Comparison of ENCODE assay signal across 8 cellular contexts in genomic region chr19:41895745-41896580, GRCh38. TPM values are rescaled to one million over a fixed set of nuclear protein-coding genes. Genes with fewer than 3 reads are reported as not detected.
DNase-seq lines count a peak whose midpoint lies in the region; ATAC-seq, FAIRE-seq and TF ChIP-seq lines count a peak whose summit lies in the region.
"Had no signal": no experiment of that assay in that cellular context is flagged by ENCODE, and none has a peak within 500 bp of the region (broad histone marks: within the 10 kb centered on the region; RNA-seq: fewer than 3 reads in every experiment).

No MANE protein-coding gene starts in this region.

- H4K20me1 ChIP-seq in HCT116 (ENCODE audit: insufficient read depth) (no peaks in the 10 kb centered on the region), K562 (replicated peaks; ENCODE audit: control insufficient read depth, insufficient read depth, low read length) (no peaks in the 10 kb centered on the region)

- no peak overlapping the region for H3K4me3 ChIP-seq in HCT116 (replicated peaks in 1 of 2; ENCODE audit: low read depth in 1 of 2, low read length in 2 of 2)
- no peak overlapping the region for H3K4me3 ChIP-seq in K562
- H3K4me3 ChIP-seq in pancreas, result no peak overlapping the region
- no peak overlapping the region for H3K4me3 ChIP-seq in spleen

- no peaks in the 10 kb centered on the region for H3K79me2 ChIP-seq in HCT116 (ENCODE audit: insufficient read depth, low read length)
- H3K79me2 ChIP-seq in K562 (ENCODE audit: control insufficient read depth, insufficient read depth, low read length), result no peaks in the 10 kb centered on the region

- DNase-seq in HCT116 (ENCODE audit: low read depth, low spot score) (no peak), K562 (ENCODE audit: extremely low read depth in 1 of 4, low spot score in 3 of 4) (no peak), OCI-M1 (lab: John Stamatoyannopoulos, UW) (no peak), pancreas (no peak), spleen (no peak)
- DNase-seq: activated gamma-delta T cell had no signal

- RAD21 ChIA-PET in HCT116 (lab: Charles Lee; ENCODE audit: low non-redundant PET in 1 of 2, low total read pairs in 2 of 2, uncharacterized antibody in 2 of 2, unreplicated experiment in 2 of 2), result no interaction called here

- H3K9ac ChIP-seq in HCT116 (ENCODE audit: low read length) (no peak overlapping the region), K562 (ENCODE audit: insufficient read depth in 1 of 2, low read depth in 2 of 2, low read length in 2 of 2) (peak overlapping the region in 1 of 2 experiments; percentile 52; a peak in 1 of 4 replicates)

- in situ Hi-C loops in K562 (cut with MboI), result no loop called here

- no peak for TF ChIP-seq EP300 in K562 (IDR thresholded peaks at IDR 0.05; ENCODE audit: low read length)

- H3K36me3 ChIP-seq in HCT116 (ENCODE audit: control insufficient read depth in 1 of 2, insufficient read depth in 2 of 2, low read length in 2 of 2) (peaks cover 28 to 34% of the 10 kb centered on the region in 2 experiments; a peak in 3 of 4 replicates), K562 (ENCODE audit: control insufficient read depth, insufficient read depth, low read length) (peaks cover 78% of the 10 kb centered on the region), pancreas (peaks cover 0 to 43% (median 29%) of the 10 kb centered on the region in 3 donors), spleen (peaks cover 11 to 96% (median 82%) of the 10 kb centered on the region in 6 donors)

- no peaks in the 10 kb centered on the region for H3K9me2 ChIP-seq in HCT116 (ENCODE audit: insufficient read depth)

- POLR2A ChIA-PET in HCT116 (lab: Charles Lee) (no interaction called here), K562 (lab: Yijun Ruan, JAX) (interaction anchor here (0.7 kb wide), 2 partner anchors 14 to 457 kb away, joined by 3 read pairs; no protein-coding TSS in a partner anchor)

- intact Hi-C loops in HCT116 (cut with micrococcal nuclease), result no loop called here
- intact Hi-C loops in K562 (cut with micrococcal nuclease), result no loop called here
- intact Hi-C loops in pancreas (cut with DNase I), result no loop called here
- intact Hi-C loops in spleen (cut with DNase I; ENCODE audit: low total_unique reads), result no loop called here

- FAIRE-seq in K562 (lab: Jason Lieb, UNC), result no peak
- FAIRE-seq in pancreas (lab: Jason Lieb, UNC), result no peak

- no peak overlapping the region for H3K27ac ChIP-seq in 22Rv1
- H3K27ac ChIP-seq in HCT116 (ENCODE audit: low read depth, low read length), result no peak overlapping the region
- no peak overlapping the region for H3K27ac ChIP-seq in K562 (ENCODE audit: extremely low read depth, low read depth, low read length)
- no peak overlapping the region for H3K27ac ChIP-seq in pancreas
- H3K27ac ChIP-seq in spleen, result peak overlapping the region in 2 of 8 donors; percentile 18 to 50

- WGBS in K562 (ENCODE audit: insufficient coverage, low coverage, missing lambda C conversion rate), result 85% methylated on average over 16 of the region's 19 CpGs
- 88 to 89% methylated on average over 19 of the region's 19 CpGs for WGBS in pancreas, 2 donors
- 79 to 91% (median 88%) methylated on average over 15 to 19 of the region's 19 CpGs for WGBS in spleen, 5 donors

- peak; percentile 27; the same call in 1 of the 2 replicates for TF ChIP-seq CTCF in 22Rv1 (IDR thresholded peaks at IDR 0.05)
- TF ChIP-seq CTCF in HCT116 (IDR thresholded peaks at IDR 0.05 in 2 of 3, conservative IDR thresholded peaks at IDR 0.05 in 1 of 3; ENCODE audit: borderline replicate concordance in 1 of 3, insufficient read depth in 1 of 3, low read depth in 2 of 3, low read length in 2 of 3), result peak in 2 of 3 experiments; percentile 45 to 47; a peak in 3 of 6 replicates
- TF ChIP-seq CTCF in K562 (IDR thresholded peaks at IDR 0.05 in 2 of 3, conservative IDR thresholded peaks at IDR 0.05 in 1 of 3; ENCODE audit: insufficient read depth in 2 of 3, low read depth in 1 of 3, low read length in 3 of 3), result peak; percentile 12 to 47 (median 28); a peak in 2 of 6 replicates
- no peak for TF ChIP-seq CTCF in pancreas (IDR thresholded peaks at IDR 0.05)
- no peak for TF ChIP-seq CTCF in spleen (IDR thresholded peaks at IDR 0.05 in 8 of 11, conservative IDR thresholded peaks at IDR 0.05 in 3 of 11)

- H3K4me2 ChIP-seq in HCT116 (ENCODE audit: low read length) (no peak overlapping the region), K562 (ENCODE audit: insufficient read depth, low read length) (no peak overlapping the region)

- TF ChIP-seq POLR2A in HCT116 (IDR thresholded peaks at IDR 0.05; ENCODE audit: borderline replicate concordance, extremely low read depth, insufficient read depth, insufficient read length) (no peak), K562 (conservative IDR thresholded peaks at IDR 0.05) (no peak), spleen (IDR thresholded peaks at IDR 0.05) (no peak)

- TF ChIP-seq RAD21 in HCT116 (IDR thresholded peaks at IDR 0.05; ENCODE audit: low read depth) (no peak), K562 (CRISPR knock-in tag; conservative IDR thresholded peaks at IDR 0.05 in 1 of 2, IDR thresholded peaks at IDR 0.05 in 1 of 2) (no peak)

- ATAC-seq in HCT116 (peak; percentile 70), K562 (peak; percentile 66), pancreas (no peak)

- no peaks in the 10 kb centered on the region for H3K4me1 ChIP-seq in HCT116 (ENCODE audit: control insufficient read depth in 1 of 2, insufficient read depth in 2 of 2, low read length in 2 of 2)
- peaks cover 0 to 26% of the 10 kb centered on the region in 2 experiments; a peak in 2 of 5 replicates for H3K4me1 ChIP-seq in K562 (replicated peaks in 1 of 2; ENCODE audit: control insufficient read depth in 2 of 2, insufficient read depth in 2 of 2, low read length in 2 of 2)
- no peaks in the 10 kb centered on the region for H3K4me1 ChIP-seq in pancreas
- peaks cover 0 to 68% (median 21%) of the 10 kb centered on the region in 6 donors for H3K4me1 ChIP-seq in spleen

- BruUV-seq in HCT116 (replicated peaks; lab: Mats Ljungman, UMichigan), result no TSS peak
- no TSS peak for BruUV-seq in K562 (replicated peaks; lab: Mats Ljungman, UMichigan)

- H3K9me1 ChIP-seq in K562 (ENCODE audit: control insufficient read depth, insufficient read depth, low read length), result no peaks in the 10 kb centered on the region

- H3K27me3 ChIP-seq in HCT116 (ENCODE audit: insufficient read depth, low read length), result no peaks in the 10 kb centered on the region
- H3K27me3 ChIP-seq in K562 (ENCODE audit: control insufficient read depth in 2 of 2, insufficient read depth in 2 of 2, low read length in 2 of 2), result no peaks in the 10 kb centered on the region
- H3K27me3 ChIP-seq in pancreas, result no peaks in the 10 kb centered on the region
- H3K27me3 ChIP-seq in spleen (replicated peaks in 1 of 7), result no peaks in the 10 kb centered on the region

- H2AFZ ChIP-seq in HCT116 (ENCODE audit: low read depth, low read length, poor library complexity, severe bottlenecking), result no peak overlapping the region
- H2AFZ ChIP-seq in K562 (ENCODE audit: low read depth, low read length), result no peak overlapping the region

- H3K9me3 ChIP-seq in HCT116 (ENCODE audit: control insufficient read depth in 1 of 2, insufficient read depth in 1 of 2, low read depth in 1 of 2, low read length in 2 of 2) (no peaks in the 10 kb centered on the region), K562 (replicated peaks; ENCODE audit: control insufficient read depth, insufficient read depth, low read depth, low read length) (no peaks in the 10 kb centered on the region), pancreas (no peaks in the 10 kb centered on the region), spleen (no peaks in the 10 kb centered on the region)

- CTCF ChIA-PET in HCT116 (lab: Charles Lee), result no interaction called here
- CTCF ChIA-PET in K562 (lab: Yijun Ruan, JAX; ENCODE audit: low intra/inter-chr PET ratio), result no interaction called here

RNA-seq across cellular contexts. Expression of gene ARHGEF1, which starts 13.0 kb away (rescaled TPM):
- total RNA-seq in HCT116 (2021; ENCODE audit: unreplicated experiment) (110 TPM), K562 (2014; rRNA removed) (56.7 and 79.1 TPM in 2 replicates), K562 (2014; rRNA removed; fragmentation: Illumina TruSeq; extraction: Trizol) (8.3 and 11.2 TPM in 2 replicates), K562 (2015; rRNA removed; fragmentation: Illumina TruSeq; extraction: Trizol) (27.1 and 27.5 TPM in 2 replicates), K562 (2021) (126 and 149 TPM in 2 replicates), pancreas (10 to 100 TPM; 26.3 to 65.6 (median 37.0) TPM), spleen (100 to 1,000 TPM; 238 to 473 (median 382) TPM)
- 87.0 and 88.9 TPM in 2 replicates for polyA plus RNA-seq in HCT116 (2012)
- total RNA-seq in K562 (2011; cell fraction: chromatin; rRNA removed; ENCODE audit: low replicate concordance), result 190 and 355 TPM in 2 replicates
- total RNA-seq in K562 (2011; cell fraction: nucleolus; rRNA removed), result 134 and 150 TPM in 2 replicates
- 174 and 273 TPM in 2 replicates for total RNA-seq in K562 (2011; cell fraction: nucleoplasm; rRNA removed)
- polyA plus RNA-seq in K562 (2011; rRNA removed) (29.8 and 50.5 TPM in 2 replicates), K562 (2014; fragmentation: Illumina TruSeq; extraction: Trizol) (39.8 and 71.1 TPM in 2 replicates), K562 (2014; fragmentation: Nextera tagmentation; extraction: Ambion mirVana) (1 to 10 TPM; 1.9 to 4.4 TPM), K562 (2014; rRNA removed) (86.0 and 112 TPM in 2 replicates), pancreas (100 to 1,000 TPM; 139 to 179 TPM), spleen (100 to 1,000 TPM; 314 to 543 (median 478) TPM)
- polyA plus RNA-seq in K562 (2011; cell fraction: cytosol; rRNA removed), result 56.0 and 95.1 TPM in 2 replicates
- polyA plus RNA-seq in K562 (2011; cell fraction: nucleus; rRNA removed), result 165 and 197 TPM in 2 replicates
- 74.3 and 126 TPM in 2 replicates for polyA plus RNA-seq in K562 (2012)
- polyA minus RNA-seq in K562 (2011; rRNA and poly(A)+ RNA removed), result 15.0 and 21.2 TPM in 2 replicates
- 48.5 and 52.9 TPM in 2 replicates for polyA minus RNA-seq in K562 (2011; cell fraction: cytosol; rRNA and poly(A)+ RNA removed)
- polyA minus RNA-seq in K562 (2011; cell fraction: nucleus; rRNA and poly(A)+ RNA removed), result 38.0 and 42.7 TPM in 2 replicates

RNA-seq across cellular contexts. Expression of gene CD79A, which starts 18.9 kb away (rescaled TPM):
- total RNA-seq in HCT116 (2021; ENCODE audit: unreplicated experiment), result 0.69 TPM
- polyA plus RNA-seq in HCT116 (2012), result 0.10 and 0.40 TPM in 2 replicates
- 0.23 TPM in 1 of 2 replicates, not detected in the other for total RNA-seq in K562 (2011; cell fraction: chromatin; rRNA removed; ENCODE audit: low replicate concordance)
- 0.33 and 0.53 TPM in 2 replicates for total RNA-seq in K562 (2011; cell fraction: nucleolus; rRNA removed)
- not detected in 2 replicates for total RNA-seq in K562 (2011; cell fraction: nucleoplasm; rRNA removed)
- total RNA-seq in K562 (2014; rRNA removed), result not detected in 2 replicates
- total RNA-seq in K562 (2014; rRNA removed; fragmentation: Illumina TruSeq; extraction: Trizol), result not detected in 2 replicates
- total RNA-seq in K562 (2015; rRNA removed; fragmentation: Illumina TruSeq; extraction: Trizol), result 0.11 and 0.19 TPM in 2 replicates
- 0.38 and 0.42 TPM in 2 replicates for total RNA-seq in K562 (2021)
- 0.10 and 0.37 TPM in 2 replicates for polyA plus RNA-seq in K562 (2011; rRNA removed)
- polyA plus RNA-seq in K562 (2011; cell fraction: cytosol; rRNA removed), result 0.42 and 0.46 TPM in 2 replicates
- polyA plus RNA-seq in K562 (2011; cell fraction: nucleus; rRNA removed), result 0.17 and 0.28 TPM in 2 replicates
- polyA plus RNA-seq in K562 (2012), result 0.21 and 0.30 TPM in 2 replicates
- polyA plus RNA-seq in K562 (2014; fragmentation: Illumina TruSeq; extraction: Trizol), result 0.22 TPM in 1 of 2 replicates, not detected in the other
- polyA plus RNA-seq in K562 (2014; fragmentation: Nextera tagmentation; extraction: Ambion mirVana), result under 1 TPM in 1 of 2 experiments, not detected in 1; 0.04 TPM
- polyA plus RNA-seq in K562 (2014; rRNA removed), result 0.72 TPM in 1 of 2 replicates, not detected in the other
- polyA minus RNA-seq in K562 (2011; rRNA and poly(A)+ RNA removed), result not detected in 2 replicates
- polyA minus RNA-seq in K562 (2011; cell fraction: cytosol; rRNA and poly(A)+ RNA removed), result not detected in 2 replicates
- polyA minus RNA-seq in K562 (2011; cell fraction: nucleus; rRNA and poly(A)+ RNA removed), result not detected in 2 replicates
- total RNA-seq in pancreas, result under 1 TPM in 5 of 6 donors, not detected in 1; 0.16 to 1.00 (median 0.31) TPM
- polyA plus RNA-seq in pancreas, result under 1 TPM; 0.11 to 0.23 TPM
- total RNA-seq in spleen, result 100 to 1,000 TPM; 222 to 361 (median 269) TPM
- polyA plus RNA-seq in spleen, result 1,000 to 10,000 TPM in 1 of 3 donors, 100 to 1,000 TPM in 2; 748 to 1,033 (median 986) TPM

RNA-seq across cellular contexts. Expression of gene ERFL, which starts 32.3 kb away (rescaled TPM):
- total RNA-seq in HCT116 (2021; ENCODE audit: unreplicated experiment) (0.79 TPM), K562 (2014; rRNA removed) (0.16 and 0.32 TPM in 2 replicates), K562 (2014; rRNA removed; fragmentation: Illumina TruSeq; extraction: Trizol) (0.10 TPM in 1 of 2 replicates, not detected in the other), K562 (2015; rRNA removed; fragmentation: Illumina TruSeq; extraction: Trizol) (0.11 TPM in 1 of 2 replicates, not detected in the other), K562 (2021) (0.67 and 0.75 TPM in 2 replicates), pancreas (under 1 TPM in 5 of 6 donors, not detected in 1; 0.06 to 0.37 (median 0.14) TPM), spleen (1 to 10 TPM in 5 of 7 donors, under 1 TPM in 2; 0.46 to 3.0 (median 1.6) TPM)
- 0.67 and 0.70 TPM in 2 replicates for polyA plus RNA-seq in HCT116 (2012)
- 0.63 and 1.7 TPM in 2 replicates for total RNA-seq in K562 (2011; cell fraction: chromatin; rRNA removed; ENCODE audit: low replicate concordance)
- 0.79 and 1.3 TPM in 2 replicates for total RNA-seq in K562 (2011; cell fraction: nucleolus; rRNA removed)
- 0.73 and 1.1 TPM in 2 replicates for total RNA-seq in K562 (2011; cell fraction: nucleoplasm; rRNA removed)
- polyA plus RNA-seq in K562 (2011; rRNA removed) (0.07 and 0.32 TPM in 2 replicates), K562 (2014; fragmentation: Illumina TruSeq; extraction: Trizol) (0.31 and 0.50 TPM in 2 replicates), K562 (2014; fragmentation: Nextera tagmentation; extraction: Ambion mirVana) (not detected), K562 (2014; rRNA removed) (0.31 and 0.33 TPM in 2 replicates), pancreas (under 1 TPM; 0.33 to 0.34 TPM), spleen (1 to 10 TPM; 2.2 to 2.4 (median 2.2) TPM)
- polyA plus RNA-seq in K562 (2011; cell fraction: cytosol; rRNA removed), result 0.22 and 0.25 TPM in 2 replicates
- 2.9 and 3.3 TPM in 2 replicates for polyA plus RNA-seq in K562 (2011; cell fraction: nucleus; rRNA removed)
- 0.76 and 0.94 TPM in 2 replicates for polyA plus RNA-seq in K562 (2012)
- not detected in 2 replicates for polyA minus RNA-seq in K562 (2011; rRNA and poly(A)+ RNA removed)
- not detected in 2 replicates for polyA minus RNA-seq in K562 (2011; cell fraction: cytosol; rRNA and poly(A)+ RNA removed)
- polyA minus RNA-seq in K562 (2011; cell fraction: nucleus; rRNA and poly(A)+ RNA removed), result 0.40 and 0.67 TPM in 2 replicates
- total RNA-seq: G401 had no signal

RNA-seq across cellular contexts. Expression of gene RPS19, which starts 35.9 kb away (rescaled TPM):
- 3,020 TPM for total RNA-seq in HCT116 (2021; ENCODE audit: unreplicated experiment)
- polyA plus RNA-seq in HCT116 (2012), result 4,331 and 5,364 TPM in 2 replicates
- total RNA-seq in K562 (2011; cell fraction: chromatin; rRNA removed; ENCODE audit: low replicate concordance), result 206 and 366 TPM in 2 replicates
- 541 and 557 TPM in 2 replicates for total RNA-seq in K562 (2011; cell fraction: nucleolus; rRNA removed)
- 534 and 889 TPM in 2 replicates for total RNA-seq in K562 (2011; cell fraction: nucleoplasm; rRNA removed)
- total RNA-seq in K562 (2014; rRNA removed), result 2,281 and 2,654 TPM in 2 replicates
- 2,194 and 2,528 TPM in 2 replicates for total RNA-seq in K562 (2014; rRNA removed; fragmentation: Illumina TruSeq; extraction: Trizol)
- total RNA-seq in K562 (2015; rRNA removed; fragmentation: Illumina TruSeq; extraction: Trizol), result 2,976 and 3,114 TPM in 2 replicates
- 3,020 and 3,167 TPM in 2 replicates for total RNA-seq in K562 (2021)
- 1,964 and 2,381 TPM in 2 replicates for polyA plus RNA-seq in K562 (2011; rRNA removed)
- 4,557 and 6,735 TPM in 2 replicates for polyA plus RNA-seq in K562 (2011; cell fraction: cytosol; rRNA removed)
- polyA plus RNA-seq in K562 (2011; cell fraction: nucleus; rRNA removed), result 550 and 673 TPM in 2 replicates
- 3,411 and 3,853 TPM in 2 replicates for polyA plus RNA-seq in K562 (2012)
- polyA plus RNA-seq in K562 (2014; fragmentation: Illumina TruSeq; extraction: Trizol), result 2,057 and 2,080 TPM in 2 replicates
- 1,000 to 10,000 TPM; 3,130 to 3,408 TPM for polyA plus RNA-seq in K562 (2014; fragmentation: Nextera tagmentation; extraction: Ambion mirVana)
- 1,986 and 2,747 TPM in 2 replicates for polyA plus RNA-seq in K562 (2014; rRNA removed)
- polyA minus RNA-seq in K562 (2011; rRNA and poly(A)+ RNA removed), result 324 and 393 TPM in 2 replicates
- polyA minus RNA-seq in K562 (2011; cell fraction: cytosol; rRNA and poly(A)+ RNA removed), result 1,276 and 1,752 TPM in 2 replicates
- polyA minus RNA-seq in K562 (2011; cell fraction: nucleus; rRNA and poly(A)+ RNA removed), result 176 and 348 TPM in 2 replicates
- 1,000 to 10,000 TPM in 5 of 6 donors, 100 to 1,000 TPM in 1; 939 to 1,697 (median 1,289) TPM for total RNA-seq in pancreas
- polyA plus RNA-seq in pancreas, result 1,000 to 10,000 TPM; 1,099 to 2,267 TPM
- 1,000 to 10,000 TPM in 4 of 7 donors, 100 to 1,000 TPM in 3; 744 to 2,126 (median 1,870) TPM for total RNA-seq in spleen
- 1,000 to 10,000 TPM; 5,153 to 8,491 (median 7,946) TPM for polyA plus RNA-seq in spleen

RNA-seq across cellular contexts. Expression of gene DMRTC2, which starts 51.1 kb away (rescaled TPM):
- total RNA-seq in HCT116 (2021; ENCODE audit: unreplicated experiment) (not detected), K562 (2014; rRNA removed) (not detected in 2 replicates), K562 (2014; rRNA removed; fragmentation: Illumina TruSeq; extraction: Trizol) (not detected in 2 replicates), K562 (2015; rRNA removed; fragmentation: Illumina TruSeq; extraction: Trizol) (not detected in 2 replicates), K562 (2021) (not detected in 2 replicates), pancreas (not detected), spleen (not detected)
- polyA plus RNA-seq in HCT116 (2012), result not detected in 2 replicates
- total RNA-seq in K562 (2011; cell fraction: chromatin; rRNA removed; ENCODE audit: low replicate concordance), result not detected in 2 replicates
- not detected in 2 replicates for total RNA-seq in K562 (2011; cell fraction: nucleolus; rRNA removed)
- total RNA-seq in K562 (2011; cell fraction: nucleoplasm; rRNA removed), result not detected in 2 replicates
- polyA plus RNA-seq in K562 (2011; rRNA removed) (not detected in 2 replicates), K562 (2014; fragmentation: Illumina TruSeq; extraction: Trizol) (not detected in 2 replicates), K562 (2014; fragmentation: Nextera tagmentation; extraction: Ambion mirVana) (under 1 TPM in 1 of 2 experiments, not detected in 1; 0.03 TPM), K562 (2014; rRNA removed) (0.04 TPM in 1 of 2 replicates, not detected in the other), pancreas (not detected), spleen (not detected)
- polyA plus RNA-seq in K562 (2011; cell fraction: cytosol; rRNA removed), result not detected in 2 replicates
- polyA plus RNA-seq in K562 (2011; cell fraction: nucleus; rRNA removed), result not detected in 2 replicates
- 0.03 TPM in 1 of 2 replicates, not detected in the other for polyA plus RNA-seq in K562 (2012)
- polyA minus RNA-seq in K562 (2011; rRNA and poly(A)+ RNA removed), result not detected in 2 replicates
- polyA minus RNA-seq in K562 (2011; cell fraction: cytosol; rRNA and poly(A)+ RNA removed), result not detected in 2 replicates
- not detected in 2 replicates for polyA minus RNA-seq in K562 (2011; cell fraction: nucleus; rRNA and poly(A)+ RNA removed)
- total RNA-seq: G401 had no signal

Comparison
In these comparisons a context has a peak if more than half of its experiments do, and no peak if none do; other contexts are left out.
1. CTCF ChIP-seq: peak in 22Rv1 (single experiment), HCT116 (2 of 3) and K562 (3 of 3); none in pancreas (0 of 4) and spleen (0 of 11).
2. ATAC-seq: peak in HCT116 (single experiment) and K562 (single experiment); none in pancreas (0 of 4).
3. RNA of gene CD79A, which starts 18.9 kb away (total RNA-seq): 222 to 361 TPM in spleen; 0.69 TPM in HCT116 (single experiment), 0.16 to 1.00 TPM in pancreas and 0.11 to 0.53 TPM in K562; every median in the first group is over 100 times any median in the second.